ENCODE assay signal across 10 cellular contexts in genomic region chr11:77113382-77114088, GRCh38. TPM values are rescaled to one million over a fixed set of nuclear protein-coding genes. Genes with fewer than 3 reads are reported as not detected.
DNase-seq lines count a peak whose midpoint lies in the region; ATAC-seq and TF ChIP-seq lines count a peak whose summit lies in the region.
"Had no signal": no experiment of that assay in that cellular context is flagged by ENCODE, and none has a peak within 500 bp of the region (broad histone marks: within the 10 kb centered on the region; RNA-seq: fewer than 3 reads in every experiment).

No MANE protein-coding gene starts in this region.

- CTCF ChIA-PET in Panc1 (lab: Charles Lee) = interaction anchor here (1.5 kb wide), 1 partner anchor 66 kb away, joined by 15 read pairs; no protein-coding TSS in a partner anchor

- H3K27ac ChIP-seq in Panc1 (ENCODE audit: low read length) (no peak overlapping the region), testis (no peak overlapping the region)
- H3K27ac ChIP-seq: epithelial cell of prostate had no signal

- peak; percentile 67 for DNase-seq in BE2C
- DNase-seq in Panc1 (ENCODE audit: low read depth, low spot score) = no peak
- peak; percentile 52 for DNase-seq in fibroblast of the aortic adventitia (ENCODE audit: low read depth)
- peak; percentile 67 for DNase-seq in testis

- in situ Hi-C loops in Panc1 (cut with HindIII; ENCODE audit: low pct_unique_long_range_greater_than_20kb, low sequenced_read_pairs) = no loop called here

- peak; percentile 47; the same call in 1 of the 2 replicates for ATAC-seq in Panc1
- no peak for ATAC-seq in HG02885 (IDR thresholded peaks at IDR 0.05; ENCODE audit: poor library complexity, unreplicated experiment)
- ATAC-seq in GM18502 (IDR thresholded peaks at IDR 0.05; ENCODE audit: poor library complexity, unreplicated experiment) = no peak
- no peak for ATAC-seq in GM21526 (IDR thresholded peaks at IDR 0.05; ENCODE audit: low FRiP score, unreplicated experiment)

- no peaks in the 10 kb centered on the region; the same call in 1 of the 2 replicates for H3K9me3 ChIP-seq in BE2C
- H3K9me3 ChIP-seq in Panc1 (ENCODE audit: control insufficient read depth, insufficient read depth, low read depth, low read length) = no peaks in the 10 kb centered on the region
- H3K9me3 ChIP-seq in testis = no peaks in the 10 kb centered on the region

- no peaks in the 10 kb centered on the region for H3K36me3 ChIP-seq in BE2C
- H3K36me3 ChIP-seq in Panc1 (ENCODE audit: control insufficient read depth, insufficient read depth, low read length) = no peaks in the 10 kb centered on the region
- H3K36me3 ChIP-seq in testis (ENCODE audit: low read depth, missing control alignments) = no peaks in the 10 kb centered on the region

- intact Hi-C loops in Panc1 (cut with micrococcal nuclease; ENCODE audit: unreplicated experiment) = loop anchor here (5.0 kb wide), 1 partner anchor 66 kb away; no protein-coding TSS in a partner anchor
- intact Hi-C loops in testis (cut with DNase I; ENCODE audit: low total_unique reads) = no loop called here

- POLR2A ChIA-PET in Panc1 (lab: Charles Lee) = no interaction called here

- H3K4me3 ChIP-seq in BE2C (ENCODE audit: low read depth, low read length) (no peak overlapping the region), Panc1 (ENCODE audit: low read depth in 2 of 2, low read length in 2 of 2) (no peak overlapping the region), fibroblast of the aortic adventitia (ENCODE audit: low read depth, low read length) (no peak overlapping the region), testis (no peak overlapping the region)

- TF ChIP-seq CTCF in BE2C (IDR thresholded peaks at IDR 0.05; ENCODE audit: low read depth, low read length) (peak; percentile 81), GM12874 (IDR thresholded peaks at IDR 0.05; ENCODE audit: insufficient read depth, low read depth, low read length) (peak; percentile 39; the same call in 1 of the 2 replicates), Panc1 (IDR thresholded peaks at IDR 0.05) (peak; percentile 86), fibroblast of the aortic adventitia (IDR thresholded peaks at IDR 0.05; ENCODE audit: insufficient read depth, low read length) (peak; percentile 53), testis (IDR thresholded peaks at IDR 0.05) (peak; percentile 32 to 62 (median 42))

- H3K27me3 ChIP-seq in BE2C (no peaks in the 10 kb centered on the region), Panc1 (ENCODE audit: control insufficient read depth, insufficient read depth, low read length) (no peaks in the 10 kb centered on the region), testis (no peaks in the 10 kb centered on the region)

- no peak for TF ChIP-seq POLR2A in testis (IDR thresholded peaks at IDR 0.05)

- no peaks in the 10 kb centered on the region for H3K4me1 ChIP-seq in BE2C
- H3K4me1 ChIP-seq in Panc1 (ENCODE audit: control insufficient read depth, insufficient read depth, low read length) = peaks cover 8% of the 10 kb centered on the region
- peaks cover 8% of the 10 kb centered on the region for H3K4me1 ChIP-seq in testis

- 60 to 68% methylated on average over 8 of the region's 8 CpGs for WGBS in testis, 2 donors

- no TSS peak for BruUV-seq in Panc1 (replicated peaks; lab: Mats Ljungman, UMichigan)

RNA-seq across cellular contexts. Expression of gene OMP, which starts 10.9 kb away (rescaled TPM):
- 0.94 TPM for polyA plus RNA-seq in BE2C (2012; ENCODE audit: insufficient read depth, insufficient read length, low read depth)
- 1.5 TPM for total RNA-seq in Panc1 (2021; ENCODE audit: unreplicated experiment)
- polyA plus RNA-seq in Panc1 (2012; ENCODE audit: insufficient read length) = 0.93 TPM
- 1.1 TPM in 1 of 2 replicates, not detected in the other for total RNA-seq in fibroblast of the aortic adventitia (ENCODE audit: low replicate concordance)
- 1 to 10 TPM; 1.7 to 6.7 TPM for total RNA-seq in testis
- polyA plus RNA-seq in testis (ENCODE audit: insufficient read depth, low read depth, low replicate concordance) = not detected
- polyA plus RNA-seq: IgD-negative memory B cell had no signal

RNA-seq across cellular contexts. Expression of gene MYO7A, which starts 14.5 kb away (rescaled TPM):
- 0.36 TPM for polyA plus RNA-seq in BE2C (2012; ENCODE audit: insufficient read depth, insufficient read length, low read depth)
- total RNA-seq in Panc1 (2021; ENCODE audit: unreplicated experiment) (1.3 TPM), fibroblast of the aortic adventitia (ENCODE audit: low replicate concordance) (0.33 and 0.45 TPM in 2 replicates), testis (100 to 1,000 TPM; 161 to 239 TPM)
- polyA plus RNA-seq in Panc1 (2012; ENCODE audit: insufficient read length) = 1.9 TPM
- polyA plus RNA-seq in testis (ENCODE audit: insufficient read depth, low read depth, low replicate concordance) = 40.1 TPM
- polyA plus RNA-seq: IgD-negative memory B cell had no signal

RNA-seq across cellular contexts. Expression of gene CAPN5, which starts 46.8 kb away (rescaled TPM):
- 13.2 TPM for polyA plus RNA-seq in BE2C (2012; ENCODE audit: insufficient read depth, insufficient read length, low read depth)
- total RNA-seq in Panc1 (2021; ENCODE audit: unreplicated experiment) = 17.3 TPM
- polyA plus RNA-seq in Panc1 (2012; ENCODE audit: insufficient read length) = 24.6 TPM
- 9.6 and 31.0 TPM in 2 replicates for total RNA-seq in fibroblast of the aortic adventitia (ENCODE audit: low replicate concordance)
- total RNA-seq in testis = 100 to 1,000 TPM; 102 to 116 TPM
- polyA plus RNA-seq in testis (ENCODE audit: insufficient read depth, low read depth, low replicate concordance) = 62.3 TPM

Comparison
In these comparisons a context has a peak if more than half of its experiments do, and no peak if none do; other contexts are left out.
1. RNA of gene MYO7A, which starts 14.5 kb away (total RNA-seq): 161 to 239 TPM in testis; 1.3 TPM in Panc1 (single experiment) and 0.33 to 0.45 TPM in fibroblast of the aortic adventitia; every median in the first group is over 10 times any median in the second.
2. Peak in every context shown above with its lines, with median percentiles within 50 percentile points of each other: CTCF ChIP-seq.